ENCODE assay signal across 8 cellular contexts in genomic region chr4:185209031-185209851, GRCh38. TPM values are rescaled to one million over a fixed set of nuclear protein-coding genes. Genes with fewer than 3 reads are reported as not detected.
DNase-seq lines count a peak whose midpoint lies in the region; ATAC-seq and TF ChIP-seq lines count a peak whose summit lies in the region.

SNX25 (plus strand) TSS chr4:185209598; CDS start chr4:185209827, 229 bp downstream.

- peak within 1 kb of the TSS; percentile 86 for H3K4me3 ChIP-seq in AG04450 (ENCODE audit: low read depth, low read length)
- peak within 1 kb of the TSS; percentile 79 for H3K4me3 ChIP-seq in lung

- ATAC-seq in GM18868 (IDR thresholded peaks at IDR 0.05; ENCODE audit: unreplicated experiment) (peak; percentile 76), HG03103 (IDR thresholded peaks at IDR 0.05; ENCODE audit: low read depth, unreplicated experiment) (peak; percentile 65), lung (ENCODE audit: insufficient read depth, low FRiP score) (peak; percentile 91)

- POLR2A ChIA-PET in AG04450 (lab: Yijun Ruan, JAX), result interaction anchor here (0.6 kb wide), 1 partner anchor 1220 kb away, joined by 5 read pairs; no protein-coding TSS in a partner anchor

- no peaks in the 10 kb centered on the region for H3K9me3 ChIP-seq in AG04450 (ENCODE audit: control insufficient read depth, insufficient read depth, low read length)
- H3K9me3 ChIP-seq in lung (ENCODE audit: control insufficient read depth in 2 of 2, insufficient read depth in 1 of 2, low read length in 1 of 2), result no peaks in the 10 kb centered on the region

- TF ChIP-seq CTCF in AG04450 (IDR thresholded peaks at IDR 0.05; ENCODE audit: low read depth, low read length) (no peak), lung (IDR thresholded peaks at IDR 0.05; ENCODE audit: control extremely low read depth, extremely low read depth) (no peak)

- CTCF ChIA-PET in AG04450 (lab: Charles Lee), result interaction anchor here (1.0 to 1.2 kb wide), 2 partner anchors 11 to 26 kb away, joined by 4 to 6 read pairs; no protein-coding TSS in a partner anchor

- peaks cover 1 to 8% of the 10 kb centered on the region in 2 donors for H3K4me1 ChIP-seq in lung (ENCODE audit: control insufficient read depth in 2 of 2, insufficient read depth in 2 of 2, low read length in 2 of 2)

- DNase-seq in AG04450 (ENCODE audit: low read depth, low spot score), result no peak
- peak; percentile 75 to 91 for DNase-seq in NCI-H526 (lab: John Stamatoyannopoulos, UW)
- peak; percentile 61 to 82 for DNase-seq in activated CD8-positive, alpha-beta memory T cell treated with anti-CD3 and anti-CD28 coated beads for 1 hour (ENCODE audit: extremely low read depth in 1 of 2, low read depth in 1 of 2)
- peak; percentile 79 for DNase-seq in effector CD4-positive, alpha-beta T cell
- DNase-seq in lung (ENCODE audit: low spot score), result peak; percentile 88
- DNase-seq in stimulated activated CD4-positive, alpha-beta T cell treated with anti-CD3 and anti-CD28 coated beads, TNF-alpha, amount 100 ng/mL, for 48 hours (ENCODE audit: low read depth in 3 of 3), result peak; percentile 67 to 82 (median 78)

- H3K36me3 ChIP-seq in lung (ENCODE audit: control insufficient read depth in 2 of 2, insufficient read depth in 2 of 2, low read length in 2 of 2), result no peaks in the 10 kb centered on the region

- 1% methylated on average over 64 to 72 of the region's 72 CpGs for WGBS in lung, 2 donors

- no peaks in the 10 kb centered on the region for H3K27me3 ChIP-seq in AG04450 (ENCODE audit: control insufficient read depth, insufficient read depth, low read length)
- no peaks in the 10 kb centered on the region for H3K27me3 ChIP-seq in lung (ENCODE audit: control insufficient read depth, insufficient read depth)

- peak within 1 kb of the TSS; percentile 47 for H3K27ac ChIP-seq in AG04450 (ENCODE audit: low read depth, low read length)
- H3K27ac ChIP-seq in lung (ENCODE audit: low read depth in 1 of 2, low read length in 1 of 2), result peak within 1 kb of the TSS; percentile 80 to 93

RNA-seq across cellular contexts. Expression of gene SNX25, which starts in this region (rescaled TPM):
- polyA plus RNA-seq in AG04450 (2011; rRNA removed) (12.6 and 12.7 TPM in 2 replicates), lung (10 to 100 TPM; 16.8 to 42.7 TPM)
- polyA minus RNA-seq in AG04450 (2011; rRNA and poly(A)+ RNA removed), result 35.9 and 48.1 TPM in 2 replicates
- total RNA-seq in lung, result 10 to 100 TPM; 56.0 to 95.4 TPM
